ENCODE assay signal across 1 cellular context in genomic region chr6:135183532-135184440, GRCh38.
A peak's percentile ranks its signal among the peaks of the same experiment; 100 is the strongest.
TF ChIP-seq lines count a peak whose summit lies in the region.

No MANE protein-coding gene starts in this region.

TF ChIP-seq in K562, 482 proteins besides CTCF, POLR2A, EP300 and RAD21 (continued from another document and continues in another):
- TF ChIP-seq IRF9 (tag; IDR thresholded peaks at IDR 0.05), result no peak
- no peak for TF ChIP-seq ZNF143 (CRISPR knock-in tag; IDR thresholded peaks at IDR 0.05)
- TF ChIP-seq CBFB (CRISPR knock-in tag; IDR thresholded peaks at IDR 0.05), result no peak
- no peak for TF ChIP-seq ZNF449 (CRISPR knock-in tag; IDR thresholded peaks at IDR 0.05)
- TF ChIP-seq TAF15 (IDR thresholded peaks at IDR 0.05; ENCODE audit: low read depth, low read length), result no peak
- TF ChIP-seq RB1 (IDR thresholded peaks at IDR 0.05; ENCODE audit: low read depth), result peak; percentile 44; the same call in 1 of the 2 replicates
- TF ChIP-seq E4F1 (CRISPR knock-in tag; IDR thresholded peaks at IDR 0.05; ENCODE audit: borderline replicate concordance), result no peak
- TF ChIP-seq ZNF24 (IDR thresholded peaks at IDR 0.05), result peak; percentile 52; the same call in 1 of the 2 replicates
- TF ChIP-seq ZNF76 (CRISPR knock-in tag; IDR thresholded peaks at IDR 0.05; ENCODE audit: borderline replicate concordance), result no peak
- TF ChIP-seq ZNF121 (CRISPR knock-in tag; conservative IDR thresholded peaks at IDR 0.05), result no peak
- 0 out of 2 replicates have a peak, but pooled peaks have one; percentile 8 for TF ChIP-seq HES1 (IDR thresholded peaks at IDR 0.05; ENCODE audit: low read depth)
- TF ChIP-seq FOXK1 (CRISPR knock-in tag; IDR thresholded peaks at IDR 0.05; ENCODE audit: borderline replicate concordance), result 0 out of 2 replicates have a peak, but pooled peaks have one; percentile 77
- no peak for TF ChIP-seq PTTG1 (tag; IDR thresholded peaks at IDR 0.05; ENCODE audit: low read depth)
- TF ChIP-seq KLF10 (CRISPR knock-in tag; IDR thresholded peaks at IDR 0.05), result no peak
- no peak for TF ChIP-seq ZFP30 (CRISPR knock-in tag; IDR thresholded peaks at IDR 0.05; ENCODE audit: borderline replicate concordance)
- TF ChIP-seq CREBBP (IDR thresholded peaks at IDR 0.05; ENCODE audit: low read depth, low read length), result no peak
- peak; percentile 35 to 58; a peak in 1 of 4 replicates for TF ChIP-seq FOXK2 (conservative IDR thresholded peaks at IDR 0.05 in 1 of 2, IDR thresholded peaks at IDR 0.05 in 1 of 2; ENCODE audit: low read depth in 2 of 2)
- no peak for TF ChIP-seq TSHZ1 (CRISPR knock-in tag; IDR thresholded peaks at IDR 0.05)
- TF ChIP-seq MTA3 (IDR thresholded peaks at IDR 0.05; ENCODE audit: borderline replicate concordance), result peak; percentile 25; the same call in 1 of the 2 replicates
- TF ChIP-seq ETS1 (conservative IDR thresholded peaks at IDR 0.05; ENCODE audit: control insufficient read depth, low read depth, low read length), result no peak
- no peak for TF ChIP-seq NCOA2 (IDR thresholded peaks at IDR 0.05; ENCODE audit: partially characterized antibody in 2 of 2)
- no peak for TF ChIP-seq EWSR1 (IDR thresholded peaks at IDR 0.05; ENCODE audit: borderline replicate concordance, low read depth, partially characterized antibody)
- TF ChIP-seq ZNF354B (CRISPR knock-in tag; IDR thresholded peaks at IDR 0.05), result no peak
- TF ChIP-seq RBM39 (optimal IDR thresholded peaks at IDR 0.05; ENCODE audit: low read depth, low read length), result no peak
- peak; percentile 66 for TF ChIP-seq ZNF592 (IDR thresholded peaks at IDR 0.05)
- TF ChIP-seq MAZ (CRISPR knock-in tag; conservative IDR thresholded peaks at IDR 0.05 in 1 of 2, IDR thresholded peaks at IDR 0.05 in 1 of 2), result peak in 1 of 2 experiments; percentile 71; a peak in 2 of 4 replicates
- peak; percentile 26; the same call in 1 of the 2 replicates for TF ChIP-seq L3MBTL2 (IDR thresholded peaks at IDR 0.05)
- no peak for TF ChIP-seq CCNT2 (IDR thresholded peaks at IDR 0.05; ENCODE audit: borderline replicate concordance, extremely low read depth, insufficient read length, low read depth, low read length)
- no peak for TF ChIP-seq ZBTB26 (CRISPR knock-in tag; IDR thresholded peaks at IDR 0.05)
- TF ChIP-seq RBM25 (IDR thresholded peaks at IDR 0.05; ENCODE audit: low read depth, low read length, severe bottlenecking), result peak; percentile 21
- TF ChIP-seq TEAD2 (tag; IDR thresholded peaks at IDR 0.05), result no peak
- no peak for TF ChIP-seq SRSF9 (IDR thresholded peaks at IDR 0.05; ENCODE audit: borderline replicate concordance, low read depth, low read length)
- TF ChIP-seq HNRNPH1 (optimal IDR thresholded peaks at IDR 0.05; ENCODE audit: low read depth, low read length), result no peak
- no peak for TF ChIP-seq ILF3 (IDR thresholded peaks at IDR 0.05; ENCODE audit: borderline replicate concordance)
- TF ChIP-seq PYGO2 (tag; IDR thresholded peaks at IDR 0.05), result no peak
- peak in 1 of 2 experiments; percentile 69; a peak in 1 of 4 replicates for TF ChIP-seq NONO (IDR thresholded peaks at IDR 0.05; ENCODE audit: low read depth in 2 of 2, low read length in 1 of 2)
- no peak for TF ChIP-seq TAF1 (IDR thresholded peaks at IDR 0.05; ENCODE audit: control insufficient read depth, extremely low read depth, insufficient read depth, low read length, severe bottlenecking)
- no peak for TF ChIP-seq CHD4 (IDR thresholded peaks at IDR 0.05; ENCODE audit: insufficient read depth, insufficient replicate concordance, low read depth, low read length, poor library complexity, severe bottlenecking)
- TF ChIP-seq ZNF384 (IDR thresholded peaks at IDR 0.05; ENCODE audit: low read depth, low read length), result peak; percentile 55; the same call in 1 of the 2 replicates
- TF ChIP-seq U2AF2 (optimal IDR thresholded peaks at IDR 0.05; ENCODE audit: low read depth, low read length), result no peak
- TF ChIP-seq KAT2B (IDR thresholded peaks at IDR 0.05; ENCODE audit: low read depth, low read length), result no peak
- 0 out of 2 replicates have a peak, but pooled peaks have one; percentile 12 for TF ChIP-seq GABPB1 (CRISPR knock-in tag; IDR thresholded peaks at IDR 0.05)
- no peak for TF ChIP-seq CREB3 (tag; conservative IDR thresholded peaks at IDR 0.05; ENCODE audit: low read depth)
- TF ChIP-seq SIN3A (IDR thresholded peaks at IDR 0.05; ENCODE audit: borderline replicate concordance in 2 of 2, control insufficient read depth in 1 of 2, low read depth in 2 of 2, low read length in 2 of 2), result peak in 1 of 2 experiments; percentile 47; a peak in 1 of 4 replicates
- TF ChIP-seq CHD1 (IDR thresholded peaks at IDR 0.05; ENCODE audit: low read length), result peak; percentile 68
- TF ChIP-seq SREBF1 (IDR thresholded peaks at IDR 0.05; ENCODE audit: borderline replicate concordance, low read depth, low read length), result no peak
- no peak for TF ChIP-seq RBFOX2 (IDR thresholded peaks at IDR 0.05; ENCODE audit: low read depth, low read length)
